Comparison of ENCODE assay signal across 16 cellular contexts in genomic region chr18:50747849-50748242, GRCh38.
DNase-seq lines count a peak whose midpoint lies in the region; ATAC-seq and TF ChIP-seq lines count a peak whose summit lies in the region.
"Had no signal": no experiment of that assay in that cellular context is flagged by ENCODE, and none has a peak within 500 bp of the region (broad histone marks: within the 10 kb centered on the region; RNA-seq: fewer than 3 reads in every experiment).

No MANE protein-coding gene starts in this region.

- H3K4me1 ChIP-seq in right atrium auricular region (peaks cover 0 to 4% of the 10 kb centered on the region in 2 donors), endodermal cell (ENCODE audit: control insufficient read depth, insufficient read depth, low read length) (peaks cover 10% of the 10 kb centered on the region)
- H3K4me1 ChIP-seq: Peyer's patch had no signal

- intact Hi-C loops in left ventricle myocardium superior (cut with micrococcal nuclease) = no loop called here

- H3K9ac ChIP-seq in endodermal cell (ENCODE audit: extremely low read depth, low read length, poor library complexity, severe bottlenecking) = no peak overlapping the region
- H3K9ac ChIP-seq: BLaER1 treated with 17β-estradiol and CSF1 and Interleukin-3, amounts not matched to agents 10 nM and 100 nM; KMS-11 had no signal

- H3K4me3 ChIP-seq in right atrium auricular region = no peak overlapping the region
- peak overlapping the region; percentile 56 for H3K4me3 ChIP-seq in endodermal cell (ENCODE audit: low read length)
- H3K4me3 ChIP-seq: BLaER1 treated with 17β-estradiol and CSF1 and Interleukin-3, amounts not matched to agents 10 nM and 100 nM; Peyer's patch had no signal

- ATAC-seq in left ventricle myocardium superior = no peak

- H3K9me3 Mint-ChIP-seq in endodermal cell (peaks cover 19% of the 10 kb centered on the region), nephron progenitor cell (peaks cover 16% of the 10 kb centered on the region), type B pancreatic cell (no peaks in the 10 kb centered on the region)
- H3K9me3 Mint-ChIP-seq: CD8-positive, alpha-beta memory T cell had no signal

- H3K4me3 Mint-ChIP-seq in endodermal cell (peak overlapping the region; percentile 22), nephron progenitor cell (no peak overlapping the region), type B pancreatic cell (no peak overlapping the region)
- H3K4me3 Mint-ChIP-seq: CD8-positive, alpha-beta memory T cell had no signal

- H3K4me1 Mint-ChIP-seq in endodermal cell (peaks cover 52% of the 10 kb centered on the region), nephron progenitor cell (peaks cover 67% of the 10 kb centered on the region), type B pancreatic cell (ENCODE audit: unreplicated experiment) (peaks cover 27% of the 10 kb centered on the region)
- H3K4me1 Mint-ChIP-seq: CD8-positive, alpha-beta memory T cell had no signal

- H3K27ac ChIP-seq in right atrium auricular region (no peak overlapping the region), endodermal cell (ENCODE audit: low read depth, low read length) (peak overlapping the region; percentile 95)
- H3K27ac ChIP-seq: BLaER1 treated with 17β-estradiol and CSF1 and Interleukin-3, amounts not matched to agents 10 nM and 100 nM; KMS-11; Peyer's patch had no signal

- TF ChIP-seq CTCF in right atrium auricular region (IDR thresholded peaks at IDR 0.05) = no peak
- TF ChIP-seq CTCF in endodermal cell (conservative IDR thresholded peaks at IDR 0.05) = no peak
- no peak for TF ChIP-seq CTCF in nephron progenitor cell (IDR thresholded peaks at IDR 0.05)
- no peak for TF ChIP-seq CTCF in type B pancreatic cell (conservative IDR thresholded peaks at IDR 0.05)

- H3K27me3 ChIP-seq in right atrium auricular region = no peaks in the 10 kb centered on the region
- no peaks in the 10 kb centered on the region for H3K27me3 ChIP-seq in endodermal cell (ENCODE audit: control insufficient read depth, insufficient read depth, low read length, poor library complexity, severe bottlenecking)
- H3K27me3 ChIP-seq: BLaER1 treated with 17β-estradiol and CSF1 and Interleukin-3, amounts not matched to agents 10 nM and 100 nM; Peyer's patch had no signal

- peaks cover 2% of the 10 kb centered on the region for H3K27me3 Mint-ChIP-seq in endodermal cell (ENCODE audit: insufficient read depth)
- H3K27me3 Mint-ChIP-seq in nephron progenitor cell (ENCODE audit: low read depth, poor library complexity) = no peaks in the 10 kb centered on the region
- peaks cover 8% of the 10 kb centered on the region for H3K27me3 Mint-ChIP-seq in type B pancreatic cell

- H3K9me3 ChIP-seq in right atrium auricular region (peaks cover 0 to 3% of the 10 kb centered on the region in 2 donors), endodermal cell (ENCODE audit: control insufficient read depth, low read length) (peaks cover 13% of the 10 kb centered on the region)
- H3K9me3 ChIP-seq: Peyer's patch had no signal

- H3K36me3 Mint-ChIP-seq in endodermal cell (ENCODE audit: low read depth) (no peaks in the 10 kb centered on the region), nephron progenitor cell (ENCODE audit: low read depth) (peaks cover 6% of the 10 kb centered on the region), type B pancreatic cell (no peaks in the 10 kb centered on the region)
- H3K36me3 Mint-ChIP-seq: CD8-positive, alpha-beta memory T cell had no signal

- 0% methylated on average over 1 of the region's 1 CpG for WGBS in endodermal cell (ENCODE audit: insufficient coverage in 1 of 2, insufficient read length in 1 of 2), 2 experiments

- H3K36me3 ChIP-seq in right atrium auricular region (no peaks in the 10 kb centered on the region), endodermal cell (ENCODE audit: control insufficient read depth, insufficient read depth, low read length) (no peaks in the 10 kb centered on the region)
- H3K36me3 ChIP-seq: BLaER1 treated with 17β-estradiol and CSF1 and Interleukin-3, amounts not matched to agents 10 nM and 100 nM; Peyer's patch had no signal

- H3K27ac Mint-ChIP-seq in endodermal cell (peak overlapping the region; percentile 74), nephron progenitor cell (peak overlapping the region; percentile 96), type B pancreatic cell (no peak overlapping the region)
- H3K27ac Mint-ChIP-seq: CD8-positive, alpha-beta memory T cell had no signal

- DNase-seq in right atrium auricular region (ENCODE audit: low spot score) = peak; percentile 13
- no peak for DNase-seq in left ventricle myocardium superior
- DNase-seq in endodermal cell = peak; percentile 17
- no peak for DNase-seq in nephron progenitor cell
- DNase-seq in type B pancreatic cell (ENCODE audit: extremely low spot score, unreplicated experiment) = peak; percentile 13
- no peak for DNase-seq in T-helper 2 cell
- no peak for DNase-seq in 8988T
- no peak for DNase-seq in activated effector memory CD4-positive, alpha-beta T cell treated with Interleukin-2 at 50 U/mL for 16 hours
- DNase-seq: CD8-positive, alpha-beta memory T cell; HCEC 1CT; NCI-H1048; NCI-H2081; Peyer's patch; Right ventricle myocardium superior had no signal

Comparison
In these comparisons a context has a peak if more than half of its experiments do, and no peak if none do; other contexts are left out.
1. DNase-seq: peak in right atrium auricular region (single experiment), endodermal cell (single experiment) and type B pancreatic cell (single experiment); none in left ventricle myocardium superior (single experiment), nephron progenitor cell (single experiment), T-helper 2 cell (0 of 5), 8988T (single experiment) and activated effector memory CD4-positive, alpha-beta T cell treated with Interleukin-2 at 50 U/mL for 16 hours (single experiment).